In the genomic region with DNA sequence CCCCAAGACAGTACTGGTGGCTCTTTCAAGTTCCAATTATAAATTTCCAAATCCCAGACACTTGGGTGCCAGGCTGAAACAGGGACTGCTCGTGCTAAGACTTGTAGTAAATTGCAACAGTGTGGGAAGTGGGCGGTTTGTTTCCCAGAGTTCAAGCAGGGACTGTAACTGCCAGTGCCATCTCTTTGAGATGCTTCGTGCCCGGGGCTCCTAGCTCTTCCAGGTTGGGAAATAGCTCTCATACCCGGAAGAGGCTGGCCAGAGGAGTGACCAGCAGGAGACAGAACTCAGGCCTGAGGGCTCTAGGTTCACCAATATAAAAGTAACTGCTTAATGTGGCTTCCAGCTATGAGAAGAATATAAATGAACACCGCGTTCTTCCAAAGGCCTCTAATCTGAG, we compare ENCODE assay signal across 18 cellular contexts. TPM values are rescaled to one million over a fixed set of nuclear protein-coding genes. Genes with fewer than 3 reads are reported as not detected.
A peak's percentile ranks its signal among the peaks of the same experiment; 100 is the strongest.
DNase-seq lines count a peak whose midpoint lies in the region; ATAC-seq and TF ChIP-seq lines count a peak whose summit lies in the region.
"Had no signal": no experiment of that assay in that cellular context is flagged by ENCODE, and none has a peak within 500 bp of the region (broad histone marks: within the 10 kb centered on the region; RNA-seq: fewer than 3 reads in every experiment).

No MANE protein-coding gene starts in this region.

- H3K4me1 ChIP-seq in neuronal stem cell (ENCODE audit: control insufficient read depth in 2 of 2, insufficient read depth in 1 of 2, low read depth in 1 of 2, low read length in 2 of 2) (peaks cover 1 to 8% of the 10 kb centered on the region in 2 donors), upper lobe of left lung (peaks cover 0 to 6% (median 0%) of the 10 kb centered on the region in 4 donors)

- no peak overlapping the region for H3K4me3 Mint-ChIP-seq in activated CD8-positive, alpha-beta T cell treated with anti-CD3 and anti-CD28 coated beads, Interleukin-2, amount 10 ng/mL, durations not matched to agents 7 days and 5 days
- H3K4me3 Mint-ChIP-seq: CD4-positive, alpha-beta T cell had no signal

- no peak overlapping the region for H3K27ac Mint-ChIP-seq in activated CD8-positive, alpha-beta T cell treated with anti-CD3 and anti-CD28 coated beads, Interleukin-2, amount 10 ng/mL, durations not matched to agents 7 days and 5 days
- H3K27ac Mint-ChIP-seq: CD4-positive, alpha-beta T cell had no signal

- no peak overlapping the region for H2BK5ac ChIP-seq in neuronal stem cell (ENCODE audit: low read length)

- H4K8ac ChIP-seq in neuronal stem cell (ENCODE audit: low read depth, low read length) = no peak overlapping the region

- no peak for ATAC-seq in activated CD8-positive, alpha-beta T cell treated with anti-CD3 and anti-CD28 coated beads, Interleukin-2, amount 10 ng/mL, durations not matched to agents 7 days and 5 days
- ATAC-seq in upper lobe of left lung (ENCODE audit: low FRiP score in 2 of 2) (no peak), GM21825 (IDR thresholded peaks at IDR 0.05; ENCODE audit: unreplicated experiment) (no peak)
- ATAC-seq: HepG2 had no signal

- H3K27me3 ChIP-seq in neuronal stem cell (ENCODE audit: control insufficient read depth in 3 of 3, insufficient read depth in 3 of 3, low read depth in 1 of 3, low read length in 3 of 3) = no peaks in the 10 kb centered on the region
- no peaks in the 10 kb centered on the region for H3K27me3 ChIP-seq in upper lobe of left lung

- TF ChIP-seq EP300 in upper lobe of left lung (IDR thresholded peaks at IDR 0.05) = no peak

- H3K4ac ChIP-seq in neuronal stem cell (ENCODE audit: low read length) = no peak overlapping the region

- no peaks in the 10 kb centered on the region for H3K36me3 Mint-ChIP-seq in activated CD8-positive, alpha-beta T cell treated with anti-CD3 and anti-CD28 coated beads, Interleukin-2, amount 10 ng/mL, durations not matched to agents 7 days and 5 days (ENCODE audit: low read depth)

- no peak overlapping the region for H3K18ac ChIP-seq in neuronal stem cell (ENCODE audit: low read length)

- H2AFZ ChIP-seq in neuronal stem cell (ENCODE audit: low read length) = peak overlapping the region; percentile 24

- no peak overlapping the region for H2BK120ac ChIP-seq in neuronal stem cell (ENCODE audit: low read depth, low read length)

- no peak overlapping the region for H3K14ac ChIP-seq in neuronal stem cell (ENCODE audit: low read length)

- H3K9me3 ChIP-seq in neuronal stem cell (replicated peaks in 1 of 2; ENCODE audit: control insufficient read depth in 2 of 2, insufficient read depth in 1 of 2, low read depth in 1 of 2, low read length in 2 of 2) (no peaks in the 10 kb centered on the region), upper lobe of left lung (no peaks in the 10 kb centered on the region)

- H3K79me1 ChIP-seq in neuronal stem cell (ENCODE audit: low read depth, low read length) = no peaks in the 10 kb centered on the region

- no peaks in the 10 kb centered on the region for H3K4me1 Mint-ChIP-seq in activated CD8-positive, alpha-beta T cell treated with anti-CD3 and anti-CD28 coated beads, Interleukin-2, amount 10 ng/mL, durations not matched to agents 7 days and 5 days (ENCODE audit: low read depth)

- peak overlapping the region; percentile 70 for H3K27ac ChIP-seq in epithelial cell of prostate
- H3K27ac ChIP-seq in neuronal stem cell (replicated peaks; ENCODE audit: low read length) = no peak overlapping the region
- no peak overlapping the region for H3K27ac ChIP-seq in upper lobe of left lung

- no peak overlapping the region for H3K23ac ChIP-seq in neuronal stem cell (ENCODE audit: low read depth, low read length, poor library complexity)

- no peak for TF ChIP-seq POLR2A in upper lobe of left lung (IDR thresholded peaks at IDR 0.05)

- DNase-seq in ELF-1 (ENCODE audit: low read depth, low spot score) = peak; percentile 36
- peak; percentile 1 for DNase-seq in NCI-H69 (lab: John Stamatoyannopoulos, UW)
- no peak for DNase-seq in epithelial cell of prostate (ENCODE audit: low read depth, low spot score)
- DNase-seq in neuronal stem cell (ENCODE audit: low spot score) = no peak
- DNase-seq in activated CD8-positive, alpha-beta T cell treated with anti-CD3 and anti-CD28 coated beads, Interleukin-2, amount 10 ng/mL, durations not matched to agents 7 days and 5 days = no peak
- no peak for DNase-seq in upper lobe of left lung
- no peak for DNase-seq in GM10248 (ENCODE audit: extremely low spot score)
- DNase-seq: AML-193; Calu3; CD4-positive, alpha-beta T cell; Karpas-422; NCI-H1105 treated with DMSO at 0.1 percent for 48 hours; NCI-H2029; NCI-H526; NK-92 treated with Interleukin-12 subunit alpha and Interleukin-12 subunit beta, amount 100 ng/mL, for 24 hours; OCI-M1 had no signal

- H3K4me3 ChIP-seq in neuronal stem cell (ENCODE audit: low read length in 2 of 2) (no peak overlapping the region), upper lobe of left lung (no peak overlapping the region)

- H3K36me3 ChIP-seq in neuronal stem cell (replicated peaks in 1 of 2; ENCODE audit: control insufficient read depth in 2 of 2, insufficient read depth in 2 of 2, low read length in 2 of 2) = no peaks in the 10 kb centered on the region
- no peaks in the 10 kb centered on the region for H3K36me3 ChIP-seq in upper lobe of left lung

- TF ChIP-seq CTCF in upper lobe of left lung (IDR thresholded peaks at IDR 0.05) = no peak
- no peak for TF ChIP-seq CTCF in GM10248 (IDR thresholded peaks at IDR 0.05; ENCODE audit: control extremely low read depth, extremely low read depth, low read depth, missing control alignments)

- H2AK5ac ChIP-seq in neuronal stem cell (ENCODE audit: low read depth, low read length) = no peak overlapping the region

- no peak overlapping the region for H4K91ac ChIP-seq in neuronal stem cell (ENCODE audit: low read depth, low read length, poor library complexity)

- no peaks in the 10 kb centered on the region for H3K9me3 Mint-ChIP-seq in activated CD8-positive, alpha-beta T cell treated with anti-CD3 and anti-CD28 coated beads, Interleukin-2, amount 10 ng/mL, durations not matched to agents 7 days and 5 days (ENCODE audit: insufficient read depth)
- H3K9me3 Mint-ChIP-seq: CD4-positive, alpha-beta T cell had no signal

- H2BK12ac ChIP-seq in neuronal stem cell (ENCODE audit: low read length) = no peak overlapping the region

- H3K27me3 Mint-ChIP-seq in activated CD8-positive, alpha-beta T cell treated with anti-CD3 and anti-CD28 coated beads, Interleukin-2, amount 10 ng/mL, durations not matched to agents 7 days and 5 days (ENCODE audit: low read depth) = peaks cover 19% of the 10 kb centered on the region

- H3K9ac ChIP-seq in neuronal stem cell (ENCODE audit: low read depth, low read length, poor library complexity) = no peak overlapping the region

- POLR2A ChIA-PET in activated CD8-positive, alpha-beta T cell treated with anti-CD3 and anti-CD28 coated beads, Interleukin-2, amount 10 ng/mL, durations not matched to agents 7 days and 5 days (lab: Charles Lee) = no interaction called here
- POLR2A ChIA-PET in GM10248 (lab: Yijun Ruan, JAX) = no interaction called here

- H3K4me2 ChIP-seq in neuronal stem cell (ENCODE audit: insufficient read depth, low read length, poor library complexity, severe bottlenecking) = no peak overlapping the region

- CTCF ChIA-PET in activated CD8-positive, alpha-beta T cell treated with anti-CD3 and anti-CD28 coated beads, Interleukin-2, amount 10 ng/mL, durations not matched to agents 7 days and 5 days (lab: Charles Lee) = no interaction called here
- CTCF ChIA-PET in GM10248 (lab: Yijun Ruan, JAX) = no interaction called here

- WGBS in neuronal stem cell (ENCODE audit: extremely low coverage in 2 of 2, insufficient read length in 2 of 2, insufficient replicate concordance in 1 of 2), 2 donors = no CpG with 5 or more reads among the region's 7 CpGs
- WGBS in upper lobe of left lung, 2 donors = 74 to 82% methylated on average over 7 of the region's 7 CpGs

- no peak overlapping the region for H2BK15ac ChIP-seq in neuronal stem cell (ENCODE audit: low read length)

RNA-seq across cellular contexts. Expression of gene NEO1, which starts 54.0 kb away (rescaled TPM):
- polyA plus RNA-seq in neuronal stem cell (2013, experiment 1 of 2) = 52.5 TPM
- 50.7 TPM for polyA plus RNA-seq in neuronal stem cell (2013, experiment 2 of 2)
- total RNA-seq in activated CD8-positive, alpha-beta T cell treated with anti-CD3 and anti-CD28 coated beads, Interleukin-2, amount 10 ng/mL, durations not matched to agents 7 days and 5 days = 1 to 10 TPM in 1 of 2 experiments, under 1 TPM in 1; 0.78 to 1.7 TPM
- total RNA-seq in upper lobe of left lung = 10 to 100 TPM; 14.7 to 37.5 (median 28.2) TPM

Comparison
In these comparisons a context has a peak if more than half of its experiments do, and no peak if none do; other contexts are left out.
1. DNase-seq: peak in ELF-1 (single experiment) and NCI-H69 (single experiment); none in epithelial cell of prostate (single experiment), neuronal stem cell (single experiment), activated CD8-positive, alpha-beta T cell treated with anti-CD3 and anti-CD28 coated beads, Interleukin-2, amount 10 ng/mL, durations not matched to agents 7 days and 5 days (single experiment), upper lobe of left lung (0 of 2) and GM10248 (single experiment).
2. RNA of gene NEO1, which starts 54.0 kb away (total RNA-seq): 14.7 to 37.5 TPM in upper lobe of left lung; 0.78 to 1.7 TPM in activated CD8-positive, alpha-beta T cell treated with anti-CD3 and anti-CD28 coated beads, Interleukin-2, amount 10 ng/mL, durations not matched to agents 7 days and 5 days; every median in the first group is over 4 times any median in the second.